ENCODE assay signal across 7 cellular contexts in genomic region chr20:50071039-50071888, GRCh38. TPM values are rescaled to one million over a fixed set of nuclear protein-coding genes. Genes with fewer than 3 reads are reported as not detected.
A peak's percentile ranks its signal among the peaks of the same experiment; 100 is the strongest.
DNase-seq lines count a peak whose midpoint lies in the region; ATAC-seq and TF ChIP-seq lines count a peak whose summit lies in the region.

No MANE protein-coding gene starts in this region.

- no peak overlapping the region for H3K27ac Mint-ChIP-seq in activated B cell treated with CpG ODN at 0.5 μM for 24 hours

- intact Hi-C loops in activated B cell treated with CpG ODN at 0.5 μM for 24 hours (cut with micrococcal nuclease) = loop anchor here (1.0 to 2.0 kb wide), 3 partner anchors 22 to 98 kb away; no protein-coding TSS in a partner anchor

- H3K4me3 ChIP-seq in cardiac fibroblast (replicated peaks in 1 of 2; ENCODE audit: low read depth in 2 of 2, low read length in 2 of 2) (peak overlapping the region; percentile 36 to 48), kidney epithelial cell (ENCODE audit: low read depth, low read length) (peak overlapping the region; percentile 31)

- H3K27me3 Mint-ChIP-seq in activated B cell treated with CpG ODN at 0.5 μM for 24 hours = peaks cover 7% of the 10 kb centered on the region

- peak; percentile 79 for TF ChIP-seq CTCF in activated B cell treated with CpG ODN at 0.5 μM for 24 hours (IDR thresholded peaks at IDR 0.05)
- peak; percentile 99 for TF ChIP-seq CTCF in cardiac fibroblast (IDR thresholded peaks at IDR 0.05; ENCODE audit: low read depth, low read length)
- TF ChIP-seq CTCF in kidney epithelial cell (IDR thresholded peaks at IDR 0.05; ENCODE audit: insufficient read depth, low read length, poor library complexity, severe bottlenecking) = peak; percentile 99

- DNase-seq in NCI-H226 (peak; percentile 66), activated B cell treated with CpG ODN at 0.5 μM for 24 hours (peak; percentile 98), cardiac fibroblast (ENCODE audit: low read depth in 2 of 2) (peak; percentile 79 to 81), kidney epithelial cell (ENCODE audit: low read depth) (no peak)
- peak; percentile 70 to 92 for DNase-seq in stimulated activated CD4-positive, alpha-beta T cell treated with anti-CD3 and anti-CD28 coated beads, Interleukin-15, amount 100 ng/mL, for 48 hours (ENCODE audit: low read depth in 2 of 2)

- CTCF ChIA-PET in activated B cell treated with CpG ODN at 0.5 μM for 24 hours (lab: Charles Lee) = interaction anchor here (0.6 to 6.3 kb wide), 41 partner anchors 9 to 732 kb away, joined by 3 to 346 read pairs (median 4); partner anchors contain the start of genes PEDS1, SNAI1 and SPATA2

- peak; percentile 69 for ATAC-seq in GM18499 (IDR thresholded peaks at IDR 0.05; ENCODE audit: insufficient read depth, unreplicated experiment)
- peak; percentile 88 for ATAC-seq in HG03175 (IDR thresholded peaks at IDR 0.05; ENCODE audit: unreplicated experiment)
- peak; percentile 100 for ATAC-seq in activated B cell treated with CpG ODN at 0.5 μM for 24 hours (ENCODE audit: low read depth)

- no peaks in the 10 kb centered on the region for H3K9me3 Mint-ChIP-seq in activated B cell treated with CpG ODN at 0.5 μM for 24 hours

- no peaks in the 10 kb centered on the region for H3K36me3 ChIP-seq in kidney epithelial cell (ENCODE audit: control insufficient read depth, insufficient read depth, low read length)

- peaks cover 4% of the 10 kb centered on the region for H3K4me1 Mint-ChIP-seq in activated B cell treated with CpG ODN at 0.5 μM for 24 hours

- POLR2A ChIA-PET in activated B cell treated with CpG ODN at 0.5 μM for 24 hours (lab: Charles Lee) = interaction anchor here (0.6 to 4.0 kb wide), 10 partner anchors 9 to 104 kb away, joined by 3 to 35 read pairs (median 4); no protein-coding TSS in a partner anchor

- H3K27me3 ChIP-seq in kidney epithelial cell (ENCODE audit: control insufficient read depth, insufficient read depth, low read length) = no peaks in the 10 kb centered on the region

- H3K36me3 Mint-ChIP-seq in activated B cell treated with CpG ODN at 0.5 μM for 24 hours (ENCODE audit: low read depth) = no peaks in the 10 kb centered on the region

- peak overlapping the region; percentile 48 for H3K4me3 Mint-ChIP-seq in activated B cell treated with CpG ODN at 0.5 μM for 24 hours

RNA-seq across cellular contexts. Expression of gene UBE2V1, which starts 41.7 kb away (rescaled TPM):
- total RNA-seq in activated B cell treated with CpG ODN at 0.5 μM for 24 hours (147 and 166 TPM in 2 replicates), kidney epithelial cell (62.0 and 62.5 TPM in 2 replicates)
